In the genomic region with DNA sequence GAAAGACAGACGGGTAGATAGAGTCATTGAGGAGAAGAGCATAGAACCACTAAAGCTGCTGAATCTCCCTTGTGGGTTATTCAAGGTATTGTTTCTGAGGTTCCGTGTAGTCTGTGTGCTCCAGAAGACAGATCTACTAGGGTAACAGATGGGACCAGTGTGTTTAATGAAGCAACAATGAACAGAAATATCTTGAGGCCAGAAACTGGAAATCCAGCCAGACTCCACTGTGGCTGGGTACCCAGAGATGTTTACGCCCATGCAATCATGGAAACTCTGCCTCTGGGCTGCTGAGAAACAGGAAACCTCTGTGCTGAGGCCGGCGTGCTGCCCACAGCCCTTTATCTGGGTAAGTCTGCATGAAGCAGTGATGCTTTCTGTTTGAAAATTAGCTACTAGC, we compare ENCODE assay signal across 11 cellular contexts. TPM values are rescaled to one million over a fixed set of nuclear protein-coding genes. Genes with fewer than 3 reads are reported as not detected.
DNase-seq lines count a peak whose midpoint lies in the region; ATAC-seq and TF ChIP-seq lines count a peak whose summit lies in the region.
"Had no signal": no experiment of that assay in that cellular context is flagged by ENCODE, and none has a peak within 500 bp of the region (broad histone marks: within the 10 kb centered on the region; RNA-seq: fewer than 3 reads in every experiment).

No MANE protein-coding gene starts in this region.

- CTCF ChIA-PET in mammary epithelial cell (lab: Charles Lee; ENCODE audit: low non-redundant PET) (interaction anchor here (1.1 kb wide), 1 partner anchor 12 kb away, joined by 11 read pairs; no protein-coding TSS in a partner anchor), MCF 10A (lab: Yijun Ruan, JAX) (interaction anchor here (0.8 to 2.3 kb wide), 3 partner anchors 8 to 37 kb away, joined by 3 to 12 read pairs (median 6); no protein-coding TSS in a partner anchor)
- CTCF ChIA-PET in activated naive CD4-positive, alpha-beta T cell treated with anti-CD3 and anti-CD28 coated beads, Interleukin-2, amount 10 ng/mL, durations not matched to agents 7 days and 5 days (lab: Charles Lee), result interaction anchor here (1.0 to 3.7 kb wide), 8 partner anchors 9 to 428 kb away, joined by 3 to 22 read pairs (median 4); no protein-coding TSS in a partner anchor

- H2AFZ ChIP-seq in mammary epithelial cell (ENCODE audit: low read depth, low read length), result no peak overlapping the region

- H3K4me2 ChIP-seq in mammary epithelial cell (ENCODE audit: insufficient read depth, low read depth, low read length), result peak overlapping the region; percentile 2

- POLR2A ChIA-PET in MCF 10A (lab: Yijun Ruan, JAX), result interaction anchor here (0.7 to 1.1 kb wide), 2 partner anchors 14 to 59 kb away, joined by 3 read pairs; a partner anchor contains a TSS

- WGBS in mammary epithelial cell (ENCODE audit: low coverage, missing lambda C conversion rate), result 13% methylated on average over 5 of the region's 5 CpGs
- WGBS in aorta, 2 donors, result 19% methylated on average over 5 of the region's 5 CpGs

- TF ChIP-seq CTCF in mammary epithelial cell (conservative IDR thresholded peaks at IDR 0.05 in 1 of 2, IDR thresholded peaks at IDR 0.05 in 1 of 2; ENCODE audit: extremely low read depth in 1 of 2, insufficient read depth in 1 of 2, low read depth in 1 of 2, low read length in 2 of 2) (no peak), MCF 10A (IDR thresholded peaks at IDR 0.05; ENCODE audit: unreplicated experiment) (no peak)

- intact Hi-C loops in mammary epithelial cell (cut with micrococcal nuclease), result no loop called here
- intact Hi-C loops in MCF 10A (cut with micrococcal nuclease), result no loop called here
- intact Hi-C loops in aorta (cut with DNase I), result no loop called here

- H4K20me1 ChIP-seq in mammary epithelial cell (ENCODE audit: insufficient read depth, low read length), result no peaks in the 10 kb centered on the region

- no peaks in the 10 kb centered on the region for H3K27me3 ChIP-seq in mammary epithelial cell (ENCODE audit: insufficient read depth, low read length)
- H3K27me3 ChIP-seq in aorta (ENCODE audit: control insufficient read depth in 1 of 2, insufficient read depth in 2 of 2, low read length in 1 of 2), result no peaks in the 10 kb centered on the region
- H3K27me3 ChIP-seq: cardiac muscle cell had no signal

- no peaks in the 10 kb centered on the region for H3K79me2 ChIP-seq in mammary epithelial cell (ENCODE audit: insufficient read depth, low read length)

- H3K36me3 ChIP-seq in mammary epithelial cell (ENCODE audit: insufficient read depth, low read length), result no peaks in the 10 kb centered on the region
- H3K36me3 ChIP-seq in aorta (ENCODE audit: control insufficient read depth in 1 of 2, insufficient read depth in 2 of 2, low read length in 1 of 2), result no peaks in the 10 kb centered on the region
- H3K36me3 ChIP-seq: cardiac muscle cell had no signal

- H3K27ac ChIP-seq in mammary epithelial cell (ENCODE audit: insufficient read depth, low read depth, low read length) (no peak overlapping the region), aorta (ENCODE audit: low read depth in 1 of 2, low read length in 2 of 2) (no peak overlapping the region)
- H3K27ac ChIP-seq: C4-2B, cardiac muscle cell had no signal

- BruUV-seq in mammary epithelial cell (replicated peaks; lab: Mats Ljungman, UMichigan) (no TSS peak), MCF 10A (replicated peaks; lab: Mats Ljungman, UMichigan) (no TSS peak)

- H3K4me3 ChIP-seq in mammary epithelial cell (replicated peaks in 1 of 3; ENCODE audit: insufficient read depth in 1 of 3, low read depth in 2 of 3, low read length in 3 of 3) (no peak overlapping the region), aorta (ENCODE audit: low read length in 2 of 2) (no peak overlapping the region)
- H3K4me3 ChIP-seq: cardiac muscle cell had no signal

- H3K4me1 Mint-ChIP-seq in MCF 10A (ENCODE audit: insufficient read depth, unreplicated experiment), result no peaks in the 10 kb centered on the region
- peaks cover 19% of the 10 kb centered on the region for H3K4me1 Mint-ChIP-seq in activated naive CD4-positive, alpha-beta T cell treated with anti-CD3 and anti-CD28 coated beads, Interleukin-2, amount 10 ng/mL, durations not matched to agents 7 days and 5 days

- in situ Hi-C loops in mammary epithelial cell (cut with MboI; ENCODE audit: low sequenced_read_pairs in 2 of 2), result no loop called here

- DNase-seq in mammary epithelial cell (no peak), MCF 10A (ENCODE audit: unreplicated experiment) (no peak), lung microvascular endothelial cell (ENCODE audit: low read depth in 2 of 2) (peak; percentile 50 to 85), aorta (peak in 1 of 2 donors; percentile 70), HUDEP-2 (lab: John Stamatoyannopoulos, UW; ENCODE audit: unreplicated experiment in 76 of 76) (no peak), KG1 (lab: John Stamatoyannopoulos, UW) (no peak), NCI-H82 (lab: John Stamatoyannopoulos, UW) (no peak)
- peak; percentile 72 for DNase-seq in activated naive CD4-positive, alpha-beta T cell treated with anti-CD3 and anti-CD28 coated beads, Interleukin-2, amount 10 ng/mL, durations not matched to agents 7 days and 5 days

- ATAC-seq in aorta (ENCODE audit: low FRiP score), result peak; percentile 44

- no peaks in the 10 kb centered on the region for H3K9me3 ChIP-seq in mammary epithelial cell (replicated peaks; ENCODE audit: insufficient read depth, low read length)
- H3K9me3 ChIP-seq in aorta (ENCODE audit: control insufficient read depth, low read length), result no peaks in the 10 kb centered on the region

- no peaks in the 10 kb centered on the region for H3K9me3 Mint-ChIP-seq in MCF 10A (ENCODE audit: unreplicated experiment)
- no peaks in the 10 kb centered on the region for H3K9me3 Mint-ChIP-seq in activated naive CD4-positive, alpha-beta T cell treated with anti-CD3 and anti-CD28 coated beads, Interleukin-2, amount 10 ng/mL, durations not matched to agents 7 days and 5 days

- no peak overlapping the region for H3K9ac ChIP-seq in mammary epithelial cell (ENCODE audit: insufficient read depth, low read length)

- dilution Hi-C loops in mammary epithelial cell (cut with HindIII; ENCODE audit: low sequenced_read_pairs), result no loop called here

- no peaks in the 10 kb centered on the region for H3K36me3 Mint-ChIP-seq in MCF 10A (ENCODE audit: insufficient read depth, unreplicated experiment)
- no peaks in the 10 kb centered on the region for H3K36me3 Mint-ChIP-seq in activated naive CD4-positive, alpha-beta T cell treated with anti-CD3 and anti-CD28 coated beads, Interleukin-2, amount 10 ng/mL, durations not matched to agents 7 days and 5 days

- no peaks in the 10 kb centered on the region for H3K4me1 ChIP-seq in mammary epithelial cell (ENCODE audit: insufficient read depth, low read length)
- H3K4me1 ChIP-seq in aorta (ENCODE audit: control insufficient read depth in 1 of 2, insufficient read depth in 2 of 2, low read length in 2 of 2), result peaks cover 0 to 4% of the 10 kb centered on the region in 2 donors

- no peak overlapping the region for H3K4me3 Mint-ChIP-seq in MCF 10A (ENCODE audit: unreplicated experiment)
- H3K4me3 Mint-ChIP-seq in activated naive CD4-positive, alpha-beta T cell treated with anti-CD3 and anti-CD28 coated beads, Interleukin-2, amount 10 ng/mL, durations not matched to agents 7 days and 5 days, result no peak overlapping the region

- H3K27ac Mint-ChIP-seq in MCF 10A (ENCODE audit: low read depth, unreplicated experiment), result no peak overlapping the region
- H3K27ac Mint-ChIP-seq in activated naive CD4-positive, alpha-beta T cell treated with anti-CD3 and anti-CD28 coated beads, Interleukin-2, amount 10 ng/mL, durations not matched to agents 7 days and 5 days, result peak overlapping the region; percentile 68

- peaks cover 23% of the 10 kb centered on the region for H3K27me3 Mint-ChIP-seq in MCF 10A (ENCODE audit: insufficient read depth, unreplicated experiment)
- H3K27me3 Mint-ChIP-seq in activated naive CD4-positive, alpha-beta T cell treated with anti-CD3 and anti-CD28 coated beads, Interleukin-2, amount 10 ng/mL, durations not matched to agents 7 days and 5 days, result peaks cover 11% of the 10 kb centered on the region

RNA-seq across cellular contexts. Expression of a gene that starts 8.3 kb away (rescaled TPM):
- total RNA-seq in mammary epithelial cell (not detected), MCF 10A (2022) (not detected in 2 replicates), lung microvascular endothelial cell (not detected in 2 replicates), aorta (not detected)
- polyA plus RNA-seq in mammary epithelial cell (not detected), aorta (not detected)
- not detected for polyA minus RNA-seq in mammary epithelial cell
- total RNA-seq: cardiac muscle cell, pulmonary artery endothelial cell had no signal

RNA-seq across cellular contexts. Expression of a gene that starts 14.0 kb away (rescaled TPM):
- total RNA-seq in mammary epithelial cell (100 to 1,000 TPM in 1 of 2 donors, 10 to 100 TPM in 1; 63.3 to 145 TPM), MCF 10A (2022) (114 and 139 TPM in 2 replicates), lung microvascular endothelial cell (35.3 and 35.7 TPM in 2 replicates), aorta (10 to 100 TPM; 76.1 to 80.3 TPM)
- polyA plus RNA-seq in mammary epithelial cell (151 TPM), aorta (10 to 100 TPM; 34.7 to 69.4 TPM)
- polyA minus RNA-seq in mammary epithelial cell, result 162 TPM

RNA-seq across cellular contexts. Expression of a gene that starts 55.4 kb away (rescaled TPM):
- total RNA-seq in mammary epithelial cell (1 to 10 TPM in 1 of 2 donors, under 1 TPM in 1; 0.17 to 1.6 TPM), MCF 10A (2022) (8.8 and 12.3 TPM in 2 replicates), lung microvascular endothelial cell (4.4 and 6.2 TPM in 2 replicates), aorta (10 to 100 TPM; 12.6 to 17.3 TPM)
- polyA plus RNA-seq in mammary epithelial cell (0.51 TPM), aorta (10 to 100 TPM in 1 of 2 donors, 1 to 10 TPM in 1; 3.3 to 13.8 TPM)
- polyA minus RNA-seq in mammary epithelial cell, result not detected

Comparison
In these comparisons a context has a peak if more than half of its experiments do, and no peak if none do; other contexts are left out.
1. DNase-seq: peak in activated naive CD4-positive, alpha-beta T cell treated with anti-CD3 and anti-CD28 coated beads, Interleukin-2, amount 10 ng/mL, durations not matched to agents 7 days and 5 days (single experiment) and lung microvascular endothelial cell (2 of 2); none in mammary epithelial cell (single experiment), MCF 10A (single experiment), HUDEP-2 (0 of 76), KG1 (single experiment) and NCI-H82 (single experiment).